1 cellular context compared by ENCODE assay signal in genomic region chr7:2474224-2474623, GRCh38.
TF ChIP-seq lines count a peak whose summit lies in the region.

No MANE protein-coding gene starts in this region.

TF ChIP-seq in GM23338, 12 proteins besides CTCF, POLR2A, EP300 and RAD21 (continued from another document):
- TF ChIP-seq ZNF462 (CRISPR knock-in tag; IDR thresholded peaks at IDR 0.05) (no peak), ETS1 (IDR thresholded peaks at IDR 0.05) (no peak), JUNB (IDR thresholded peaks at IDR 0.05; ENCODE audit: unreplicated experiment) (no peak), REST (IDR thresholded peaks at IDR 0.05; ENCODE audit: unreplicated experiment) (no peak), ZNF114 (CRISPR knock-in tag; IDR thresholded peaks at IDR 0.05) (no peak), NANOG (IDR thresholded peaks at IDR 0.05; ENCODE audit: borderline replicate concordance) (no peak), CREB1 (CRISPR knock-in tag; IDR thresholded peaks at IDR 0.05; ENCODE audit: low read depth) (no peak), EZH2phosphoT487 (IDR thresholded peaks at IDR 0.05; ENCODE audit: unreplicated experiment) (no peak)
